Comparison of ENCODE assay signal across 31 cellular contexts in genomic region chr16:57868913-57869520, GRCh38.
"Had no signal": no experiment of that assay in that cellular context is flagged by ENCODE, and none has a peak within 500 bp of the region (broad histone marks: within the 10 kb centered on the region; RNA-seq: fewer than 3 reads in every experiment).

No MANE protein-coding gene starts in this region.

- FAIRE-seq: bronchial epithelial cell, RCC 7860 had no signal

- H3K36me3 Mint-ChIP-seq: activated naive CD4-positive, alpha-beta T cell treated with anti-CD3 and anti-CD28 coated beads, Interleukin-2, amount 10 ng/mL, durations not matched to agents 7 days and 5 days; activated naive CD8-positive, alpha-beta T cell; brain had no signal

- H3K27ac Mint-ChIP-seq: activated CD4-positive, alpha-beta T cell treated with anti-CD3 and anti-CD28 coated beads, Interleukin-2, amount 10 ng/mL, durations not matched to agents 24 days and 14 days; activated CD8-positive, alpha-beta T cell treated with anti-CD3 and anti-CD28 coated beads, Interleukin-2, amount 10 ng/mL, durations not matched to agents 7 days and 5 days; activated naive CD4-positive, alpha-beta T cell treated with anti-CD3 and anti-CD28 coated beads, Interleukin-2, amount 10 ng/mL, durations not matched to agents 7 days and 5 days; activated naive CD8-positive, alpha-beta T cell; activated naive CD8-positive, alpha-beta T cell treated with anti-CD3 and anti-CD28 coated beads, Interleukin-2, amount 50 U/mL, for 24 hours; brain had no signal

- H3K9ac ChIP-seq: KMS-11 had no signal

- DNase-seq: activated CD4-positive, alpha-beta T cell treated with anti-CD3 and anti-CD28 coated beads, Interleukin-2, amount 10 ng/mL, durations not matched to agents 24 days and 14 days; activated CD4-positive, alpha-beta T cell treated with anti-CD3 and anti-CD28 coated beads, Interleukin-2, amount 50 U/mL, for 4 hours; activated CD8-positive, alpha-beta T cell treated with anti-CD3 and anti-CD28 coated beads, Interleukin-2, amount 10 ng/mL, durations not matched to agents 7 days and 5 days; activated effector memory CD4-positive, alpha-beta T cell treated with Interleukin-2 at 50 U/mL for 16 hours; activated naive CD4-positive, alpha-beta T cell treated with anti-CD3 and anti-CD28 coated beads, Interleukin-2, amount 10 ng/mL, durations not matched to agents 7 days and 5 days; activated naive CD8-positive, alpha-beta T cell treated with anti-CD3 and anti-CD28 coated beads, Interleukin-2, amount 50 U/mL, for 24 hours; activated T-cell treated with anti-CD3 and anti-CD28 coated beads, Interleukin-2, amount 50 U/mL, for 48 hours; anterior cingulate cortex; caudate nucleus; NCI-H1092 treated with DMSO at 0.1 percent for 48 hours; NCI-H1417; NCI-H146; NCI-H187; NCI-H2029 treated with DMSO at 0.1 percent for 48 hours; NCI-H2107; NCI-H2171; NCI-H510A; NCI-H526; NCI-H748 treated with DMSO at 0.1 percent for 48 hours; NK-92 treated with Interleukin-12 subunit alpha and Interleukin-12 subunit beta, amount 100 ng/mL, for 24 hours; PC-9; Right ventricle myocardium superior; SW 1271; T-helper 1 cell; T1000; WERI-Rb-1 had no signal

- H3K36me3 ChIP-seq: WERI-Rb-1 had no signal

- H3K27ac ChIP-seq: KMS-11, PC-9, WERI-Rb-1 had no signal

- H3K4me3 Mint-ChIP-seq: activated CD4-positive, alpha-beta T cell treated with anti-CD3 and anti-CD28 coated beads, Interleukin-2, amount 10 ng/mL, durations not matched to agents 24 days and 14 days; activated CD8-positive, alpha-beta T cell treated with anti-CD3 and anti-CD28 coated beads, Interleukin-2, amount 10 ng/mL, durations not matched to agents 7 days and 5 days; activated naive CD4-positive, alpha-beta T cell treated with anti-CD3 and anti-CD28 coated beads, Interleukin-2, amount 10 ng/mL, durations not matched to agents 7 days and 5 days; activated naive CD8-positive, alpha-beta T cell; activated naive CD8-positive, alpha-beta T cell treated with anti-CD3 and anti-CD28 coated beads, Interleukin-2, amount 50 U/mL, for 24 hours; brain had no signal

- ATAC-seq: activated CD8-positive, alpha-beta T cell treated with anti-CD3 and anti-CD28 coated beads, Interleukin-2, amount 10 ng/mL, durations not matched to agents 7 days and 5 days; activated naive CD8-positive, alpha-beta T cell treated with anti-CD3 and anti-CD28 coated beads, Interleukin-2, amount 50 U/mL, for 24 hours had no signal

- H3K4me3 ChIP-seq: PC-9 had no signal

- H3K9me3 Mint-ChIP-seq: activated CD4-positive, alpha-beta T cell treated with anti-CD3 and anti-CD28 coated beads, Interleukin-2, amount 10 ng/mL, durations not matched to agents 24 days and 14 days; activated naive CD4-positive, alpha-beta T cell treated with anti-CD3 and anti-CD28 coated beads, Interleukin-2, amount 10 ng/mL, durations not matched to agents 7 days and 5 days; activated naive CD8-positive, alpha-beta T cell treated with anti-CD3 and anti-CD28 coated beads, Interleukin-2, amount 50 U/mL, for 24 hours; brain had no signal

- H3K4me1 Mint-ChIP-seq: activated CD4-positive, alpha-beta T cell treated with anti-CD3 and anti-CD28 coated beads, Interleukin-2, amount 10 ng/mL, durations not matched to agents 24 days and 14 days; activated naive CD4-positive, alpha-beta T cell treated with anti-CD3 and anti-CD28 coated beads, Interleukin-2, amount 10 ng/mL, durations not matched to agents 7 days and 5 days had no signal
